Comparison of ENCODE assay signal across 8 cellular contexts in the genomic region with DNA sequence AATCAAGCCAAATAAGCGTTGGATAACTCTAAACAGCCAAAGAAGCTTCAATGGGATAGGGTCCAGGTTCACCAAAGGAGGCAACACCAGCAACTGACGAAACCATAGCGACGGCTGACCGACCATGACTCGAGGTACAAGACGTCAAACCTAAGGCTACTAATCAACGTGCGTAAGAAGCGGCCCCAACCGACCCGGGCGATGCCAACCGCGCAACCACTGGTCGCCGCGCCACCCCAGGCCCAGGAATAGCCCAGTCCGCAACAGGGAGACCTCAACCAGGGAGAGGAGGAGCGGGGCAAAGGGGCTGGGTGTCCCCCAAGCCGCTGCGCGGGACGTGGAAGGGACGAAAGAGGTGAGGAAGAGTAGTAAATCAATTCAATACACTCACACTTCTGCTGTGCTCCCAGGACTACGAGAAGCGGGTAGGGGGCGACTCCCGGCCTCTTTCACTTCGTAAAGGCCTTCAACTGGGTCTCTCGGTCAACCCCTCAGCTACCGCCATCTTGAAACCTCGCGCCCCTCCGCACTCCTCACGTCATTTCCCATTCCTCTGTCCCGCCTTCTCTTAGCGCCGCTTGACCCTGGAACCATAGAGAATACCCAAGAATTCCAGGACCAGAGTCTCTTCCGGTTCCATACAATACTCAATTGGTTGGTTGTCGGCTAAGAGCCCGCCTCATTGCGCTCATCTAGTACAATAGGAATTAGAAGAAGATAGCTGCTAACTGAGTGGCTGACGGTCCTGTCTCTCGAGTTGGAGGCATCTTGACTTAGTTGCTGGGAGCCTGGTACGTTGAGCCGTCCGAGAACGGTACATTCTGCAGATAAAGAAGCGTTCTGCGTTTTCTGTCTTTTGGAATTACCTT. TPM values are rescaled to one million over a fixed set of nuclear protein-coding genes. Genes with fewer than 3 reads are reported as not detected.
A peak's percentile ranks its signal among the peaks of the same experiment; 100 is the strongest.
DNase-seq lines count a peak whose midpoint lies in the region; ATAC-seq and FAIRE-seq lines count a peak whose summit lies in the region.

A gene with protein sequence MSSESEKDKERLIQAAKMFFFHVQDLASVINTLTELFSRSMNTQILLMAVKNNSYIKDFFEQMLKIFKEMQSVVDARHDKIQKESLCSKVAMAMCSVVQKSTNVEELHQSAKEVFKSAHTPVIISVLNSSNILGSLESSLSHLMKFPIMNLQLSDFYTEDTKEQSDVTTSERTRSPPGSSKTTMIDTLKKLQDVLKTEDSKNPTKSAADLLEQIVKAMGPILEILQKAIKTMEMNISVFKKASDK (plus strand): TSS at position 710 of the 869 bp plus-strand sequence. CDS start 19,266 bp downstream, outside the sequence.
A gene (minus strand): TSS at position 518 of the 869 bp plus-strand sequence. CDS start 2,095 bp downstream, outside the sequence.

- H4K5ac ChIP-seq in mesendoderm (ENCODE audit: low read length) = no peak within 1 kb of the TSS

- no peak within 1 kb of the TSS for H2AK5ac ChIP-seq in mesendoderm (ENCODE audit: low read length)

- peak within 1 kb of the TSS; percentile 89 for H3K4me2 ChIP-seq in mesendoderm (ENCODE audit: low read length)

- peak within 1 kb of the TSS; percentile 3 for H4K8ac ChIP-seq in mesendoderm (ENCODE audit: low read depth, low read length)

- H2BK120ac ChIP-seq in mesendoderm (ENCODE audit: low read depth, low read length) = no peak within 1 kb of the TSS

- peak within 1 kb of the TSS; percentile 99 for H3K4me3 ChIP-seq in mesendoderm (ENCODE audit: low read length)

- peak; percentile 89 for DNase-seq in D341Med (ENCODE audit: low spot score)
- peak in 75 of 76 experiments; percentile 49 to 97 (median 90) for DNase-seq in HUDEP-2 (lab: John Stamatoyannopoulos, UW; ENCODE audit: unreplicated experiment in 76 of 76)
- DNase-seq in NOMO-1 treated with dmso at 0.1 percent for 144 hours (lab: John Stamatoyannopoulos, UW; ENCODE audit: unreplicated experiment) = peak; percentile 98
- peak; percentile 78 for DNase-seq in activated CD8-positive, alpha-beta memory T cell treated with anti-CD3 and anti-CD28 coated beads, Interleukin-2, amount 50 U/mL, for 1 hour (ENCODE audit: extremely low read depth)
- peak; percentile 100 for DNase-seq in mesendoderm
- DNase-seq in stimulated activated CD8-positive, alpha-beta memory T cell treated with anti-CD3 and anti-CD28 coated beads, Interleukin-12 subunit alpha, Interleukin-12 subunit beta, amount 100 ng/mL, for 4 hours (ENCODE audit: low read depth) = peak; percentile 69

- peak; percentile 99 for FAIRE-seq in endometrium (lab: Jason Lieb, UNC)

- peak within 1 kb of the TSS; percentile 36 for H3K18ac ChIP-seq in mesendoderm (ENCODE audit: low read length)

- no peaks in the 10 kb centered on the region for H3K36me3 ChIP-seq in mesendoderm (ENCODE audit: control insufficient read depth, insufficient read depth, low read length)

- peaks cover 4% of the 10 kb centered on the region for H3K79me1 ChIP-seq in mesendoderm (ENCODE audit: low read length)

- H2BK5ac ChIP-seq in mesendoderm (ENCODE audit: low read length) = peak within 1 kb of the TSS; percentile 67

- H3K79me2 ChIP-seq in mesendoderm (ENCODE audit: control insufficient read depth, insufficient read depth, low read length) = peaks cover 24% of the 10 kb centered on the region

- no peak within 1 kb of the TSS for H2BK15ac ChIP-seq in mesendoderm (replicated peaks; ENCODE audit: low read depth)

- H3K23ac ChIP-seq in mesendoderm (ENCODE audit: low read length) = peak within 1 kb of the TSS; percentile 15

- WGBS in mesendoderm (ENCODE audit: extremely low coverage, insufficient coverage, low lambda C conversion rate) = no CpG with 5 or more reads among the region's 51 CpGs

- peak within 1 kb of the TSS; percentile 99 for H3K56ac ChIP-seq in mesendoderm (ENCODE audit: low read length)

- ATAC-seq in GM21423 (IDR thresholded peaks at IDR 0.05; ENCODE audit: unreplicated experiment) = peak; percentile 99

- H3K27me3 ChIP-seq in mesendoderm (ENCODE audit: insufficient read depth, low read length, poor library complexity) = no peaks in the 10 kb centered on the region

- no peaks in the 10 kb centered on the region for H3K4me1 ChIP-seq in mesendoderm (ENCODE audit: control insufficient read depth, low read depth, low read length)

- peak within 1 kb of the TSS; percentile 41 for H3K4ac ChIP-seq in mesendoderm (ENCODE audit: low read depth, low read length)

- no peak within 1 kb of the TSS for H3K27ac ChIP-seq in mesendoderm (ENCODE audit: low read depth, low read length)

- peak within 1 kb of the TSS; percentile 99 for H3K9ac ChIP-seq in mesendoderm (ENCODE audit: low read length)

RNA-seq across cellular contexts. Expression of the first gene that starts in this region (rescaled TPM):
- polyA plus RNA-seq in mesendoderm (2013, experiment 1 of 2) = 2.2 TPM
- 2.1 TPM for polyA plus RNA-seq in mesendoderm (2013, experiment 2 of 2)

RNA-seq across cellular contexts. Expression of the second gene that starts in this region (rescaled TPM):
- 121 TPM for polyA plus RNA-seq in mesendoderm (2013, experiment 1 of 2)
- 119 TPM for polyA plus RNA-seq in mesendoderm (2013, experiment 2 of 2)
